Comparison of ENCODE assay signal across 8 cellular contexts in the genomic region with DNA sequence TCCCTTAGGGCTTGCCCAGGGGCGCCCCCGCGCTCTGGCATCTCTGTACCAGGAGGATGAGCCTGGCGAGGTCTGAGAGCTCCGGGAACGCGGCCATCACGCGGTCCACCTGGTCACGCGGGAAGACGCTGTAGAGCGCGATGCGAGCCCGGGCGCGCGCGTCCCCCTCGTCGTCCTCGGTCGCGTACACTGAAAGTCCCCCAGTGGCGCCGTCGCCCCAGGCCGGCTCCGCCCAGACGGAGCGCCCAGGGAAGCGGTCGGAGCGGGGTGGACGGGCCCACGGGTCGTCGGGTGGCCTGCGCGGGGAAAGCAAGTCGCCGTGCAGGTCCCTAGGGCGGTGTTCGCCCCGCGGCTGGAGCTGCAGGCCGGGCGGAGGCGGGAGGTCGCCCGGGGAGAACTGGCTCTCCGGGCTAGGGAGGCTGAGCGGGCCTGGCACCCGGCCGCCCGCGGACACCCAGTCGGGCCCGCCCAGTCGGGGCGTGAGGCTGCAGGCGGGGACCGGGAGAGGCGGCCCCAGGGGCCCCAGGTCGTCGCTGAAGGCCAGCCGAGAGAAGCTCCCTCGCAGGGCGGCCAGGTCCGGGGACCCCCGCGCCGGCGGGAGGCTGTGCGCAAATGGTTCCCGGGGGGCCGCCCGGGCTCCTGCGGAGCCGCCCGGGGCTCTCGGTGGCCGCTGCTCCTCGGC. TPM values are rescaled to one million over a fixed set of nuclear protein-coding genes. Genes with fewer than 3 reads are reported as not detected.
DNase-seq lines count a peak whose midpoint lies in the region; ATAC-seq and TF ChIP-seq lines count a peak whose summit lies in the region.

No MANE protein-coding gene starts in this region.

- CTCF ChIA-PET in activated CD8-positive, alpha-beta T cell treated with anti-CD3 and anti-CD28 coated beads for 36 hours (lab: Charles Lee) = interaction anchor here (0.8 to 6.9 kb wide), 3 partner anchors 19 to 95 kb away, joined by 3 to 43 read pairs (median 12); partner anchors contain the start of gene PPIL4

- no peak for TF ChIP-seq CTCF in CD14-positive monocyte (IDR thresholded peaks at IDR 0.05)
- no peak for TF ChIP-seq CTCF in activated CD8-positive, alpha-beta T cell treated with anti-CD3 and anti-CD28 coated beads for 36 hours (IDR thresholded peaks at IDR 0.05)

- H3K27me3 Mint-ChIP-seq in CD14-positive monocyte (ENCODE audit: low read depth in 3 of 3) = peaks cover 11 to 22% (median 21%) of the 10 kb centered on the region in 3 donors
- no peaks in the 10 kb centered on the region for H3K27me3 Mint-ChIP-seq in activated CD8-positive, alpha-beta T cell treated with anti-CD3 and anti-CD28 coated beads for 36 hours

- POLR2A ChIA-PET in activated CD8-positive, alpha-beta T cell treated with anti-CD3 and anti-CD28 coated beads for 36 hours (lab: Charles Lee) = interaction anchor here (0.8 to 1.0 kb wide), 2 partner anchors 10 to 18 kb away, joined by 3 read pairs; no protein-coding TSS in a partner anchor

- peak overlapping the region; percentile 79 to 86 for H3K4me3 Mint-ChIP-seq in CD14-positive monocyte
- peak overlapping the region; percentile 36 for H3K4me3 Mint-ChIP-seq in activated CD8-positive, alpha-beta T cell treated with anti-CD3 and anti-CD28 coated beads for 36 hours

- no peak for DNase-seq in CD14-positive monocyte (ENCODE audit: low spot score)
- DNase-seq in activated CD8-positive, alpha-beta T cell treated with anti-CD3 and anti-CD28 coated beads for 36 hours = peak; percentile 16
- peak; percentile 76 for DNase-seq in left ventricle myocardium superior
- DNase-seq in posterior vena cava (ENCODE audit: low spot score) = peak; percentile 83
- no peak for DNase-seq in SKM-1 (lab: John Stamatoyannopoulos, UW; ENCODE audit: unreplicated experiment)
- no peak for DNase-seq in GM19238 (ENCODE audit: insufficient read length, low spot score)
- DNase-seq in NOMO-1 treated with dmso at 0.1 percent for 144 hours (lab: John Stamatoyannopoulos, UW; ENCODE audit: unreplicated experiment) = no peak

- intact Hi-C loops in CD14-positive monocyte (cut with micrococcal nuclease) (loop anchor here in 1 of 2 donors (5.0 kb wide), 1 partner anchor 66 kb away; no protein-coding TSS in a partner anchor), left ventricle myocardium superior (cut with micrococcal nuclease) (no loop called here), posterior vena cava (cut with DNase I) (no loop called here)
- intact Hi-C loops in activated CD8-positive, alpha-beta T cell treated with anti-CD3 and anti-CD28 coated beads for 36 hours (cut with micrococcal nuclease) = no loop called here

- peak; percentile 28 for ATAC-seq in activated CD8-positive, alpha-beta T cell treated with anti-CD3 and anti-CD28 coated beads for 36 hours
- peak; percentile 9 for ATAC-seq in left ventricle myocardium superior
- ATAC-seq in GM21825 (IDR thresholded peaks at IDR 0.05; ENCODE audit: unreplicated experiment) = no peak

- peaks cover 21 to 27% of the 10 kb centered on the region in 2 donors for H3K36me3 Mint-ChIP-seq in CD14-positive monocyte
- H3K36me3 Mint-ChIP-seq in activated CD8-positive, alpha-beta T cell treated with anti-CD3 and anti-CD28 coated beads for 36 hours (ENCODE audit: low read depth) = peaks cover 28% of the 10 kb centered on the region

- peaks cover 14% of the 10 kb centered on the region for H3K4me1 Mint-ChIP-seq in CD14-positive monocyte
- H3K4me1 Mint-ChIP-seq in activated CD8-positive, alpha-beta T cell treated with anti-CD3 and anti-CD28 coated beads for 36 hours (ENCODE audit: low read depth) = no peaks in the 10 kb centered on the region

- peaks cover 0 to 2% (median 0%) of the 10 kb centered on the region in 7 donors for H3K9me3 Mint-ChIP-seq in CD14-positive monocyte
- no peaks in the 10 kb centered on the region for H3K9me3 Mint-ChIP-seq in activated CD8-positive, alpha-beta T cell treated with anti-CD3 and anti-CD28 coated beads for 36 hours

- no peak overlapping the region for H3K27ac Mint-ChIP-seq in CD14-positive monocyte
- no peak overlapping the region for H3K27ac Mint-ChIP-seq in activated CD8-positive, alpha-beta T cell treated with anti-CD3 and anti-CD28 coated beads for 36 hours

RNA-seq across cellular contexts. Expression of gene ZC3H12D, which starts 34.0 kb away (rescaled TPM):
- 1 to 10 TPM in 1 of 2 donors, under 1 TPM in 1; 0.96 to 1.2 TPM for polyA plus RNA-seq in CD14-positive monocyte
- 10 to 100 TPM; 37.7 to 39.0 TPM for total RNA-seq in activated CD8-positive, alpha-beta T cell treated with anti-CD3 and anti-CD28 coated beads for 36 hours
- total RNA-seq in left ventricle myocardium superior (0.42 TPM), posterior vena cava (1 to 10 TPM; 1.8 to 2.2 TPM)

RNA-seq across cellular contexts. Expression of gene SUMO4, which starts 50.8 kb away (rescaled TPM):
- under 1 TPM; 0.22 to 0.29 TPM for polyA plus RNA-seq in CD14-positive monocyte
- total RNA-seq in activated CD8-positive, alpha-beta T cell treated with anti-CD3 and anti-CD28 coated beads for 36 hours = 1 to 10 TPM; 3.7 to 4.7 TPM
- total RNA-seq in left ventricle myocardium superior = 0.32 TPM
- 1 to 10 TPM in 1 of 2 donors, under 1 TPM in 1; 0.88 to 1.8 TPM for total RNA-seq in posterior vena cava

Comparison
In these comparisons a context has a peak if more than half of its experiments do, and no peak if none do; other contexts are left out.
1. DNase-seq: peak in activated CD8-positive, alpha-beta T cell treated with anti-CD3 and anti-CD28 coated beads for 36 hours (single experiment), left ventricle myocardium superior (single experiment) and posterior vena cava (single experiment); none in CD14-positive monocyte (single experiment), SKM-1 (single experiment), GM19238 (single experiment) and NOMO-1 treated with dmso at 0.1 percent for 144 hours (single experiment).
2. RNA of gene ZC3H12D, which starts 34.0 kb away (total RNA-seq): 37.7 to 39.0 TPM in activated CD8-positive, alpha-beta T cell treated with anti-CD3 and anti-CD28 coated beads for 36 hours; 1.8 to 2.2 TPM in posterior vena cava and 0.42 TPM in left ventricle myocardium superior (single experiment); every median in the first group is over 10 times any median in the second.